10 cellular contexts compared by ENCODE assay signal in the genomic region with DNA sequence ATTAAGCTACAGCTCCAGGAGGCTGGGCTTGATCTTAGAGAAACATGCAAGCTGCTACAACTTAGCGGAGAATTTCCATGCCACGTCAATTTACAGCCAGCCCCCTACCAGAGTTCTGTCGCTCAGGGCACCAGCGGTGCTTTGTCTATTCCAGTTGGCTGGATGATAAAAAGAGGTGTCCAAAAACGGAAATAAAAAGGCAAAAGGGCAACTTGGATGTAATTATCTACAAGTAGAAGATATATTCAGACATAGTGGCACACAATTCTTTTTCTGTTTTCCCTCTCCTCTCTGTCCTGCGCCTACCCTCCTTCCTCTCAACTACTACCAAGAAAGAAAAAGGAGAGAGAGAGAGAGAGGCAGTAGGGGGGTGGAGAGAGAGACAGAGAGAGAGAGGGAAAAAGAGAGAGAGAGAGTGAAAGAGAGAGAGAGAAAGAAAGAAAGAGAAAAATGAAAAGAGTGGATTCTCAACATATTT. TPM values are rescaled to one million over a fixed set of nuclear protein-coding genes. Genes with fewer than 3 reads are reported as not detected.
DNase-seq lines count a peak whose midpoint lies in the region; ATAC-seq and TF ChIP-seq lines count a peak whose summit lies in the region.
"Had no signal": no experiment of that assay in that cellular context is flagged by ENCODE, and none has a peak within 500 bp of the region (broad histone marks: within the 10 kb centered on the region; RNA-seq: fewer than 3 reads in every experiment).

No MANE protein-coding gene starts in this region.

- TF ChIP-seq CTCF in SK-N-SH (IDR thresholded peaks at IDR 0.05) (no peak), neural cell (IDR thresholded peaks at IDR 0.05; ENCODE audit: poor library complexity, severe bottlenecking) (no peak), vagina (IDR thresholded peaks at IDR 0.05) (no peak)

- ATAC-seq in SK-N-SH treated with all-trans-retinoic acid at 6 μM for 48 hours, result no peak
- no peak for ATAC-seq in HG03432 (IDR thresholded peaks at IDR 0.05; ENCODE audit: unreplicated experiment)

- no peaks in the 10 kb centered on the region for H3K36me3 ChIP-seq in SK-N-SH (replicated peaks in 1 of 2; ENCODE audit: control insufficient read depth in 1 of 2, insufficient read depth in 2 of 2, low read length in 1 of 2)
- no peaks in the 10 kb centered on the region for H3K36me3 ChIP-seq in neural cell (ENCODE audit: insufficient read depth, low read length)
- no peaks in the 10 kb centered on the region for H3K36me3 ChIP-seq in vagina

- H3K4me2 ChIP-seq in SK-N-SH, result peak overlapping the region; percentile 16; the same call in 1 of the 2 replicates
- H3K4me2 ChIP-seq in neural cell (ENCODE audit: low read length), result no peak overlapping the region

- H3F3A ChIP-seq in SK-N-SH (replicated peaks; ENCODE audit: insufficient read depth) (peaks cover 3% of the 10 kb centered on the region), neural cell (ENCODE audit: insufficient read depth, low read length, poor library complexity, severe bottlenecking) (no peaks in the 10 kb centered on the region)

- POLR2A ChIA-PET in SK-N-SH (lab: Yijun Ruan, JAX), result no interaction called here

- DNase-seq in SK-N-SH (no peak), fibroblast of the conjunctiva (ENCODE audit: low read depth) (peak; percentile 77), vagina (ENCODE audit: extremely low spot score in 2 of 2) (no peak), MV-4-11 (lab: John Stamatoyannopoulos, UW) (no peak), NCI-H2081 treated with DMSO at 0.1 percent for 48 hours (lab: John Stamatoyannopoulos, UW) (no peak)
- DNase-seq: T-helper 2 cell had no signal

- no peak for TF ChIP-seq POLR2A in vagina (IDR thresholded peaks at IDR 0.05)

- H3K9me3 ChIP-seq in SK-N-SH, result no peaks in the 10 kb centered on the region
- no peaks in the 10 kb centered on the region for H3K9me3 ChIP-seq in neural cell (ENCODE audit: low read length)
- H3K9me3 ChIP-seq in vagina, result no peaks in the 10 kb centered on the region

- H2AFZ ChIP-seq in SK-N-SH (ENCODE audit: low read depth), result peak overlapping the region; percentile 75
- no peak overlapping the region for H2AFZ ChIP-seq in neural cell (ENCODE audit: low read depth, low read length)

- intact Hi-C loops in vagina (cut with DNase I), result no loop called here

- no peak overlapping the region for H3K4me3 ChIP-seq in SK-N-SH (ENCODE audit: low read depth in 2 of 2, low read length in 1 of 2)
- H3K4me3 ChIP-seq in neural cell (ENCODE audit: low read length), result peak overlapping the region; percentile 45
- peak overlapping the region; percentile 35 to 48 for H3K4me3 ChIP-seq in vagina

- no peak for TF ChIP-seq RAD21 in SK-N-SH (IDR thresholded peaks at IDR 0.05; ENCODE audit: low read length)
- no peak for TF ChIP-seq RAD21 in neural cell (conservative IDR thresholded peaks at IDR 0.05)

- H3K27ac ChIP-seq in SK-N-SH (ENCODE audit: low read depth in 2 of 2, low read length in 1 of 2) (no peak overlapping the region), neural cell (ENCODE audit: low read length) (no peak overlapping the region), vagina (peak overlapping the region; percentile 86)

- H4K20me1 ChIP-seq in SK-N-SH (ENCODE audit: insufficient read depth), result no peaks in the 10 kb centered on the region
- no peaks in the 10 kb centered on the region for H4K20me1 ChIP-seq in neural cell (ENCODE audit: insufficient read depth)

- H3K9me2 ChIP-seq in SK-N-SH (no peaks in the 10 kb centered on the region), neural cell (ENCODE audit: insufficient read depth, low read length) (no peaks in the 10 kb centered on the region)

- H3K4me1 ChIP-seq in SK-N-SH (ENCODE audit: control insufficient read depth in 1 of 2, insufficient read depth in 2 of 2, low read depth in 1 of 2, low read length in 1 of 2) (peaks cover 0 to 5% of the 10 kb centered on the region in 2 experiments; a peak in 2 of 4 replicates), vagina (peaks cover 16% of the 10 kb centered on the region)

- no peaks in the 10 kb centered on the region for H3K27me3 ChIP-seq in SK-N-SH (ENCODE audit: insufficient read depth)
- no peaks in the 10 kb centered on the region for H3K27me3 ChIP-seq in neural cell (ENCODE audit: insufficient read depth, low read depth, low read length)
- H3K27me3 ChIP-seq in vagina, result no peaks in the 10 kb centered on the region

- CTCF ChIA-PET in SK-N-SH (lab: Yijun Ruan, JAX), result no interaction called here

- H3K79me2 ChIP-seq in SK-N-SH (ENCODE audit: insufficient read depth) (no peaks in the 10 kb centered on the region), neural cell (replicated peaks; ENCODE audit: insufficient read depth, low read length) (peaks cover 4% of the 10 kb centered on the region)

- H3K9ac ChIP-seq in SK-N-SH (no peak overlapping the region), neural cell (ENCODE audit: low read length) (no peak overlapping the region)

- TF ChIP-seq EP300 in SK-N-SH (IDR thresholded peaks at IDR 0.05; ENCODE audit: borderline replicate concordance in 1 of 2, low read depth in 1 of 2, low read length in 1 of 2) (no peak), neural cell (conservative IDR thresholded peaks at IDR 0.05; ENCODE audit: poor library complexity, severe bottlenecking) (no peak)

- 70% methylated on average over 6 of the region's 6 CpGs for WGBS in SK-N-SH (ENCODE audit: low lambda C conversion rate)

TF ChIP-seq in SK-N-SH, 30 proteins besides CTCF, POLR2A, EP300 and RAD21:
- no peak for TF ChIP-seq FOXM1 (IDR thresholded peaks at IDR 0.05; ENCODE audit: low read depth)
- TF ChIP-seq GATA2 (CRISPR knock-in tag; IDR thresholded peaks at IDR 0.05), result no peak
- TF ChIP-seq GABPA (IDR thresholded peaks at IDR 0.05; ENCODE audit: low read depth), result no peak

TF ChIP-seq in SK-N-SH treated with all-trans-retinoic acid at 6 μM for 48 hours, 23 proteins besides CTCF, POLR2A, EP300 and RAD21 (continues in another document):
- no peak for TF ChIP-seq TOX (CRISPR knock-in tag; IDR thresholded peaks at IDR 0.05; ENCODE audit: borderline replicate concordance)
- TF ChIP-seq ESRRG (CRISPR knock-in tag; IDR thresholded peaks at IDR 0.05), result no peak
- no peak for TF ChIP-seq RARB (CRISPR knock-in tag; IDR thresholded peaks at IDR 0.05)
- no peak for TF ChIP-seq ZNF70 (CRISPR knock-in tag; IDR thresholded peaks at IDR 0.05)
- no peak for TF ChIP-seq ZFP30 (CRISPR knock-in tag; IDR thresholded peaks at IDR 0.05)
- no peak for TF ChIP-seq TCF4 (CRISPR knock-in tag; IDR thresholded peaks at IDR 0.05; ENCODE audit: borderline replicate concordance)
- TF ChIP-seq ARNTL (CRISPR knock-in tag; IDR thresholded peaks at IDR 0.05; ENCODE audit: borderline replicate concordance, low read depth), result no peak
- TF ChIP-seq PPARA (CRISPR knock-in tag; IDR thresholded peaks at IDR 0.05; ENCODE audit: borderline replicate concordance), result no peak
- TF ChIP-seq, protein P1, sequence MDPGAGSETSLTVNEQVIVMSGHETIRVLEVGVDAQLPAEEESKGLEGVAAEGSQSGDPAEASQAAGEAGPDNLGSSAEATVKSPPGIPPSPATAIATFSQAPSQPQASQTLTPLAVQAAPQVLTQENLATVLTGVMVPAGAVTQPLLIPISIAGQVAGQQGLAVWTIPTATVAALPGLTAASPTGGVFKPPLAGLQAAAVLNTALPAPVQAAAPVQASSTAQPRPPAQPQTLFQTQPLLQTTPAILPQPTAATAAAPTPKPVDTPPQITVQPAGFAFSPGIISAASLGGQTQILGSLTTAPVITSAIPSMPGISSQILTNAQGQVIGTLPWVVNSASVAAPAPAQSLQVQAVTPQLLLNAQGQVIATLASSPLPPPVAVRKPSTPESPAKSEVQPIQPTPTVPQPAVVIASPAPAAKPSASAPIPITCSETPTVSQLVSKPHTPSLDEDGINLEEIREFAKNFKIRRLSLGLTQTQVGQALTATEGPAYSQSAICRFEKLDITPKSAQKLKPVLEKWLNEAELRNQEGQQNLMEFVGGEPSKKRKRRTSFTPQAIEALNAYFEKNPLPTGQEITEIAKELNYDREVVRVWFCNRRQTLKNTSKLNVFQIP (CRISPR knock-in tag; IDR thresholded peaks at IDR 0.05; ENCODE audit: borderline replicate concordance, low read depth), result no peak

TF ChIP-seq in neural cell, 6 proteins besides CTCF, POLR2A, EP300 and RAD21 (continues in another document):
- TF ChIP-seq TAF1 (IDR thresholded peaks at IDR 0.05; ENCODE audit: low read depth) (no peak), EZH2 (IDR thresholded peaks at IDR 0.05; ENCODE audit: borderline replicate concordance, insufficient read depth, low read length, poor library complexity, severe bottlenecking) (no peak), MXI1 (conservative IDR thresholded peaks at IDR 0.05; ENCODE audit: poor library complexity, severe bottlenecking) (no peak), SMC3 (conservative IDR thresholded peaks at IDR 0.05; ENCODE audit: poor library complexity) (no peak)

RNA-seq across cellular contexts. Expression of a gene that starts 0.4 kb away (rescaled TPM):
- 0.05 and 0.08 TPM in 2 replicates for polyA plus RNA-seq in SK-N-SH (2012; rRNA removed)
- polyA plus RNA-seq in SK-N-SH (2012; cell fraction: cytosol; rRNA removed), result 0.06 and 0.10 TPM in 2 replicates
- polyA plus RNA-seq in SK-N-SH (2012; cell fraction: nucleus; rRNA removed), result 0.04 TPM in 1 of 2 replicates, not detected in the other
- 0.06 TPM in 2 replicates for polyA plus RNA-seq in neural cell
- 0.35 and 0.49 TPM in 2 replicates for polyA minus RNA-seq in neural cell
- 10.8 TPM for total RNA-seq in vagina
- total RNA-seq: A172 had no signal

RNA-seq across cellular contexts. Expression of a gene that starts 29.4 kb away (rescaled TPM):
- 2.4 and 3.0 TPM in 2 replicates for polyA plus RNA-seq in SK-N-SH (2012; rRNA removed)
- 1.9 and 2.7 TPM in 2 replicates for polyA plus RNA-seq in SK-N-SH (2012; cell fraction: cytosol; rRNA removed)
- polyA plus RNA-seq in SK-N-SH (2012; cell fraction: nucleus; rRNA removed), result 1.6 and 2.1 TPM in 2 replicates
- polyA plus RNA-seq in neural cell, result 3.8 and 5.1 TPM in 2 replicates
- polyA minus RNA-seq in neural cell, result 14.0 and 14.1 TPM in 2 replicates
- total RNA-seq in vagina, result 8.3 TPM

Comparison
In these comparisons a context has a peak if more than half of its experiments do, and no peak if none do; other contexts are left out.
1. H3K4me3 ChIP-seq: peak in neural cell (single experiment) and vagina (2 of 2); none in SK-N-SH (0 of 2).